29 cellular contexts compared by ENCODE assay signal in the genomic region with DNA sequence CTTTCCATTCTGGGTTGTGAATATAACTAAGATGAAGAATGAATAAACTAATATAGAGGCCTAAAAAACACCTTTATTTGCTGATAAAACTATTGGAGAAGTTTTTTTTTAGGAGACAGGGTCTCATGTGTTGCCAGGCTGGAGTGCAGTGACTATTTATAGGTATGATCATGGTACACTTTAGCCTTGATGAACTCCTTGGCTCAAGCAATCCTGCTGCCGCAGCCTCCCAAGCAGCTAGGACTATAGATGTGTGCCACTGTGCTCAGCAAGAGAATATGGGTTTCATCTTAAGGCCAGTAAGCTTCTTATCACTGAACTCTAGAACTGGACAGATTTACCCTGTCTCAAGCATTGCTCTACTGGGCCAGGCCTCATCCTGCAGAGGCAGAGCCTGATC.
"Had no signal": no experiment of that assay in that cellular context is flagged by ENCODE, and none has a peak within 500 bp of the region (broad histone marks: within the 10 kb centered on the region; RNA-seq: fewer than 3 reads in every experiment).

No MANE protein-coding gene starts in this region.

- DNase-seq: activated B cell treated with CpG ODN at 0.5 μM for 24 hours; activated CD4-positive, alpha-beta T cell treated with anti-CD3 and anti-CD28 coated beads, Interleukin-2, amount 50 U/mL, for 1 hour; activated CD8-positive, alpha-beta T cell treated with anti-CD3 and anti-CD28 coated beads for 36 hours; activated effector memory CD4-positive, alpha-beta T cell treated with Interleukin-2 at 50 U/mL for 16 hours; activated naive CD4-positive, alpha-beta T cell treated with anti-CD3 and anti-CD28 coated beads for 36 hours; activated naive CD8-positive, alpha-beta T cell treated with anti-CD3 and anti-CD28 coated beads for 36 hours; endodermal cell; foreskin fibroblast; kidney glomerular epithelial cell; left lung; mucosa of descending colon; posterior cingulate gyrus; stimulated activated CD4-positive, alpha-beta T cell treated with anti-CD3 and anti-CD28 coated beads, Interleukin-1b, Interleukin-23, amount 100 ng/mL, for 48 hours; stimulated activated CD4-positive, alpha-beta T cell treated with anti-CD3 and anti-CD28 coated beads, Interleukin-4, amount 100 ng/mL, for 4 hours; stimulated activated CD8-positive, alpha-beta memory T cell treated with anti-CD3 and anti-CD28 coated beads, Interleukin-4, amount 100 ng/mL, for 48 hours; stimulated activated naive B cell treated with anti-CD40 and anti-IgM and Interleukin-4, amounts not matched to agents 10 μg/mL and 1 μg/mL and 100 μg/mL, for 72 hours; stomach; T-helper 2 cell; thyroid gland; upper lobe of left lung had no signal

- H3K9me3 ChIP-seq: ascending aorta, left lung, mucosa of descending colon, stomach, thyroid gland, upper lobe of left lung, vagina had no signal

- H3K9me3 Mint-ChIP-seq: activated B cell treated with CpG ODN at 0.5 μM for 24 hours; activated CD8-positive, alpha-beta T cell treated with anti-CD3 and anti-CD28 coated beads for 36 hours; activated naive CD4-positive, alpha-beta T cell treated with anti-CD3 and anti-CD28 coated beads for 36 hours; brain; central memory CD8-positive, alpha-beta T cell; dendritic cell treated with granulocyte-macrophage colony-stimulating factor and Interleukin-4, amounts not matched to agents 40 ng/mL and 50 ng/mL, for 4 days; endodermal cell; natural killer cell treated with Interleukin-12 subunit alpha and Interleukin-12 subunit beta and Interleukin-15 and Interleukin-18, amount 100 ng/mL, for 72 hours; stimulated activated naive B cell treated with anti-CD40 and anti-IgM and Interleukin-4, amounts not matched to agents 10 μg/mL and 1 μg/mL and 100 μg/mL, for 72 hours had no signal

- ATAC-seq: activated CD8-positive, alpha-beta T cell treated with anti-CD3 and anti-CD28 coated beads for 36 hours; esophagus mucosa; left lung; mucosa of descending colon; natural killer cell treated with Interleukin-12 subunit alpha and Interleukin-12 subunit beta and Interleukin-15 and Interleukin-18, amount 100 ng/mL, for 72 hours; sciatic nerve; stimulated activated naive B cell treated with anti-CD40 and anti-IgM and Interleukin-4, amounts not matched to agents 10 μg/mL and 1 μg/mL and 100 μg/mL, for 72 hours had no signal

- H3K27ac ChIP-seq: ascending aorta, left lung, stomach, thyroid gland, upper lobe of left lung, vagina had no signal

- H3K27me3 Mint-ChIP-seq: activated B cell treated with CpG ODN at 0.5 μM for 24 hours; activated CD8-positive, alpha-beta T cell treated with anti-CD3 and anti-CD28 coated beads for 36 hours; activated naive CD8-positive, alpha-beta T cell treated with anti-CD3 and anti-CD28 coated beads for 36 hours; brain; central memory CD8-positive, alpha-beta T cell; dendritic cell treated with granulocyte-macrophage colony-stimulating factor and Interleukin-4, amounts not matched to agents 40 ng/mL and 50 ng/mL, for 4 days; natural killer cell treated with Interleukin-12 subunit alpha and Interleukin-12 subunit beta and Interleukin-15 and Interleukin-18, amount 100 ng/mL, for 72 hours; stimulated activated naive B cell treated with anti-CD40 and anti-IgM and Interleukin-4, amounts not matched to agents 10 μg/mL and 1 μg/mL and 100 μg/mL, for 72 hours had no signal

- H3K27me3 ChIP-seq: ascending aorta, left lung, stomach, thyroid gland, upper lobe of left lung, vagina had no signal

- H3K4me3 Mint-ChIP-seq: activated B cell treated with CpG ODN at 0.5 μM for 24 hours; activated CD8-positive, alpha-beta T cell treated with anti-CD3 and anti-CD28 coated beads for 36 hours; activated naive CD4-positive, alpha-beta T cell treated with anti-CD3 and anti-CD28 coated beads for 36 hours; activated naive CD8-positive, alpha-beta T cell treated with anti-CD3 and anti-CD28 coated beads for 36 hours; brain; central memory CD8-positive, alpha-beta T cell; dendritic cell treated with granulocyte-macrophage colony-stimulating factor and Interleukin-4, amounts not matched to agents 40 ng/mL and 50 ng/mL, for 4 days; endodermal cell; natural killer cell treated with Interleukin-12 subunit alpha and Interleukin-12 subunit beta and Interleukin-15 and Interleukin-18, amount 100 ng/mL, for 72 hours; stimulated activated naive B cell treated with anti-CD40 and anti-IgM and Interleukin-4, amounts not matched to agents 10 μg/mL and 1 μg/mL and 100 μg/mL, for 72 hours had no signal

- H3K4me1 Mint-ChIP-seq: activated B cell treated with CpG ODN at 0.5 μM for 24 hours; activated naive CD8-positive, alpha-beta T cell treated with anti-CD3 and anti-CD28 coated beads for 36 hours; brain; central memory CD8-positive, alpha-beta T cell; stimulated activated naive B cell treated with anti-CD40 and anti-IgM and Interleukin-4, amounts not matched to agents 10 μg/mL and 1 μg/mL and 100 μg/mL, for 72 hours had no signal

- H3K27ac Mint-ChIP-seq: activated B cell treated with CpG ODN at 0.5 μM for 24 hours; activated CD8-positive, alpha-beta T cell treated with anti-CD3 and anti-CD28 coated beads for 36 hours; activated naive CD4-positive, alpha-beta T cell treated with anti-CD3 and anti-CD28 coated beads for 36 hours; activated naive CD8-positive, alpha-beta T cell treated with anti-CD3 and anti-CD28 coated beads for 36 hours; dendritic cell treated with granulocyte-macrophage colony-stimulating factor and Interleukin-4, amounts not matched to agents 40 ng/mL and 50 ng/mL, for 4 days; endodermal cell; natural killer cell treated with Interleukin-12 subunit alpha and Interleukin-12 subunit beta and Interleukin-15 and Interleukin-18, amount 100 ng/mL, for 72 hours; stimulated activated naive B cell treated with anti-CD40 and anti-IgM and Interleukin-4, amounts not matched to agents 10 μg/mL and 1 μg/mL and 100 μg/mL, for 72 hours had no signal

- H3K4me1 ChIP-seq: left lung, thyroid gland, upper lobe of left lung had no signal

- H3K4me3 ChIP-seq: ascending aorta, left lung, mucosa of descending colon, smooth muscle cell, stomach, thyroid gland, upper lobe of left lung, vagina had no signal
